ENCODE assay signal across 8 cellular contexts in the genomic region with DNA sequence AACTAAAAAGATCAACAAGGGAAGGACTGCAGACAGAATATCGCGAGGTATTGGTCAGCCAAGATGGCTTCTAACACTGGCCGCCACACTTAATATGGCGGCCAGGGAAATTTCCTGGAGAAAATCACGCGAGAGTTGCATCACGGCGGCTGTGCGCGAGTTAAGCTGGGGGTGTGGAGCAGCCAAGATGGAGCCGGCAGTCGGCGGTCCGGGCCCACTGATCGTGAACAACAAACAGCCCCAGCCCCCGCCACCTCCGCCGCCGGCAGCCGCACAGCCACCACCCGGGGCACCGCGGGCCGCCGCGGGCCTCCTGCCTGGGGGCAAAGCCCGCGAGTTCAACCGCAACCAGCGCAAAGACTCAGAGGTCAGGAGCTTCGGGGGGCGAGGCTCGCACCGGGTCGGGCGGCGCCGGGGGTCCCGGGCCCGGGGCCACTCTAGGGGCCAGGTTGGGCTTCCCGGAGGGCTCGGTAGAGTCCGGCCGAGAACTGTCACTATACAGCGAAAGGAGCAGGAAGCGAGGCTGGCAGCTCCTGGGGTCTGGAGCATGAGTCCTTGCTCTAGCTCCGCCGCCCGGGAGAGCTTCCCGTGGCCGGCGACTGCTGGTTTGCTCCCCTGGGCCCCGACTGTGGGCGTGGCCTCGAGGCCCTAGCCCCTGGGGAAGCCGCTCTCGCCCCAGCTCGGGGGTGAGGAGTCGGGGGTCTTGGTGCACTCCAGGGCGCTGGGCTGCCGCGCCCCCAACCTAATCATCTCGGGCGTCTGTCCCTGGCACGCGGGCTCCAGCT. TPM values are rescaled to one million over a fixed set of nuclear protein-coding genes. Genes with fewer than 3 reads are reported as not detected.
DNase-seq lines count a peak whose midpoint lies in the region; ATAC-seq and TF ChIP-seq lines count a peak whose summit lies in the region.

A gene with protein sequence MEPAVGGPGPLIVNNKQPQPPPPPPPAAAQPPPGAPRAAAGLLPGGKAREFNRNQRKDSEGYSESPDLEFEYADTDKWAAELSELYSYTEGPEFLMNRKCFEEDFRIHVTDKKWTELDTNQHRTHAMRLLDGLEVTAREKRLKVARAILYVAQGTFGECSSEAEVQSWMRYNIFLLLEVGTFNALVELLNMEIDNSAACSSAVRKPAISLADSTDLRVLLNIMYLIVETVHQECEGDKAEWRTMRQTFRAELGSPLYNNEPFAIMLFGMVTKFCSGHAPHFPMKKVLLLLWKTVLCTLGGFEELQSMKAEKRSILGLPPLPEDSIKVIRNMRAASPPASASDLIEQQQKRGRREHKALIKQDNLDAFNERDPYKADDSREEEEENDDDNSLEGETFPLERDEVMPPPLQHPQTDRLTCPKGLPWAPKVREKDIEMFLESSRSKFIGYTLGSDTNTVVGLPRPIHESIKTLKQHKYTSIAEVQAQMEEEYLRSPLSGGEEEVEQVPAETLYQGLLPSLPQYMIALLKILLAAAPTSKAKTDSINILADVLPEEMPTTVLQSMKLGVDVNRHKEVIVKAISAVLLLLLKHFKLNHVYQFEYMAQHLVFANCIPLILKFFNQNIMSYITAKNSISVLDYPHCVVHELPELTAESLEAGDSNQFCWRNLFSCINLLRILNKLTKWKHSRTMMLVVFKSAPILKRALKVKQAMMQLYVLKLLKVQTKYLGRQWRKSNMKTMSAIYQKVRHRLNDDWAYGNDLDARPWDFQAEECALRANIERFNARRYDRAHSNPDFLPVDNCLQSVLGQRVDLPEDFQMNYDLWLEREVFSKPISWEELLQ (plus strand): TSS at position 174 of the 785 bp plus-strand sequence. CDS start 14 bp downstream, at position 188.

- TSS peak; percentile 73 for BruUV-seq in PC-9 (replicated peaks; lab: Mats Ljungman, UMichigan)

- H3K4me2 ChIP-seq in PC-9: peak within 1 kb of the TSS; percentile 91

- H3K79me2 ChIP-seq in PC-9 (ENCODE audit: low read depth): peaks cover 32% of the 10 kb centered on the region

- peak within 1 kb of the TSS; percentile 65 for H3K4me3 ChIP-seq in Jurkat, Clone E6-1 (ENCODE audit: low read length)
- peak within 1 kb of the TSS; percentile 89 for H3K4me3 ChIP-seq in PC-9
- H3K4me3 ChIP-seq in esophagus (ENCODE audit: low read depth in 1 of 2, low read length in 2 of 2): peak within 1 kb of the TSS; percentile 84 to 99
- H3K4me3 ChIP-seq in muscle layer of colon (ENCODE audit: low read depth in 1 of 2, low read length in 2 of 2): peak within 1 kb of the TSS; percentile 68 to 98

- CTCF ChIA-PET in PC-9 (lab: Charles Lee): interaction anchor here (0.6 to 1.2 kb wide), 5 partner anchors 63 to 536 kb away, joined by 3 to 4 read pairs (median 3); no protein-coding TSS in a partner anchor

- peaks cover 21% of the 10 kb centered on the region for H3K36me3 ChIP-seq in PC-9 (ENCODE audit: low read depth)
- H3K36me3 ChIP-seq in esophagus (ENCODE audit: control insufficient read depth in 2 of 2, insufficient read depth in 2 of 2, low read length in 1 of 2): peaks cover 11 to 15% of the 10 kb centered on the region in 2 donors
- peaks cover 16% of the 10 kb centered on the region for H3K36me3 ChIP-seq in muscle layer of colon (ENCODE audit: insufficient read depth, low read length)

- peaks cover 27% of the 10 kb centered on the region for H3K4me1 ChIP-seq in PC-9 (replicated peaks; ENCODE audit: insufficient read depth)
- no peaks in the 10 kb centered on the region for H3K4me1 ChIP-seq in esophagus (ENCODE audit: control insufficient read depth in 2 of 2, insufficient read depth in 2 of 2, low read length in 1 of 2)
- peaks cover 18% of the 10 kb centered on the region for H3K4me1 ChIP-seq in muscle layer of colon (ENCODE audit: insufficient read depth, low read length)

- H3F3A ChIP-seq in PC-9 (ENCODE audit: insufficient read depth, low read depth): peaks cover 4% of the 10 kb centered on the region; the same call in 1 of the 2 replicates

- DNase-seq in DMS114 treated with DMSO at 0.1 percent for 48 hours (lab: John Stamatoyannopoulos, UW; ENCODE audit: unreplicated experiment) (peak; percentile 95), PC-9 (peak; percentile 88 to 94)
- peak; percentile 97 for DNase-seq in Jurkat, Clone E6-1 (ENCODE audit: low read depth, low spot score)
- DNase-seq in activated T-cell treated with anti-CD3 and anti-CD28 coated beads, Interleukin-2, amount 50 U/mL, for 1 hour: peak; percentile 89
- DNase-seq in stimulated activated CD8-positive, alpha-beta memory T cell treated with anti-CD3 and anti-CD28 coated beads, Interleukin-7, amount 100 ng/mL, for 24 hours (ENCODE audit: low read depth): peak; percentile 80

- H3K27me3 ChIP-seq in PC-9 (ENCODE audit: insufficient read depth, low read depth): no peaks in the 10 kb centered on the region
- H3K27me3 ChIP-seq in esophagus (ENCODE audit: control insufficient read depth in 1 of 2, insufficient read depth in 2 of 2, low read length in 2 of 2): no peaks in the 10 kb centered on the region
- no peaks in the 10 kb centered on the region for H3K27me3 ChIP-seq in muscle layer of colon (ENCODE audit: control insufficient read depth in 1 of 2, insufficient read depth in 2 of 2, low read length in 2 of 2)

- H3K27ac ChIP-seq in PC-9: peak within 1 kb of the TSS; percentile 56
- peak within 1 kb of the TSS; percentile 68 to 88 for H3K27ac ChIP-seq in esophagus (ENCODE audit: low read depth in 2 of 2, low read length in 1 of 2)
- H3K27ac ChIP-seq in muscle layer of colon (ENCODE audit: low read depth, low read length): peak within 1 kb of the TSS; percentile 95

- POLR2A ChIA-PET in PC-9 (lab: Charles Lee; ENCODE audit: unreplicated experiment): interaction anchor here (0.6 to 0.9 kb wide), 5 partner anchors 11 to 1470 kb away, joined by 3 to 11 read pairs (median 4); no protein-coding TSS in a partner anchor

- intact Hi-C loops in PC-9 (cut with micrococcal nuclease; ENCODE audit: unreplicated experiment): no loop called here

- TF ChIP-seq CTCF in PC-9 (conservative IDR thresholded peaks at IDR 0.05): no peak

- H2AFZ ChIP-seq in PC-9: peak within 1 kb of the TSS; percentile 95

- peak; percentile 90 for ATAC-seq in GM21576 (IDR thresholded peaks at IDR 0.05; ENCODE audit: unreplicated experiment)

- 0 to 1% methylated on average over 63 to 66 of the region's 66 CpGs for WGBS in esophagus, 2 donors

- no peaks in the 10 kb centered on the region for H3K9me2 ChIP-seq in PC-9 (ENCODE audit: insufficient read depth)

- peak within 1 kb of the TSS; percentile 62 for H3K9ac ChIP-seq in muscle layer of colon (ENCODE audit: low read length)

- no peaks in the 10 kb centered on the region for H3K9me3 ChIP-seq in PC-9 (ENCODE audit: insufficient read depth, low read depth)
- H3K9me3 ChIP-seq in esophagus (ENCODE audit: control insufficient read depth in 2 of 2, insufficient read depth in 1 of 2, low read depth in 1 of 2, low read length in 1 of 2): no peaks in the 10 kb centered on the region
- H3K9me3 ChIP-seq in muscle layer of colon (ENCODE audit: low read length): no peaks in the 10 kb centered on the region

- peaks cover 17% of the 10 kb centered on the region; the same call in 1 of the 2 replicates for H4K20me1 ChIP-seq in PC-9 (ENCODE audit: insufficient read depth)

RNA-seq across cellular contexts. Expression of the gene that starts here (rescaled TPM):
- polyA plus RNA-seq in Jurkat, Clone E6-1 (2012; ENCODE audit: insufficient read depth, insufficient read length): 30.8 TPM
- total RNA-seq in PC-9 (2021): 32.1 and 36.5 TPM in 2 replicates
- polyA plus RNA-seq in esophagus: 10 to 100 TPM; 12.3 to 14.0 TPM

Comparison
In these comparisons a context has a peak if more than half of its experiments do, and no peak if none do; other contexts are left out.
1. Peak in every context shown above with its lines: DNase-seq, ATAC-seq, H3K4me3 ChIP-seq and H3K27ac ChIP-seq.